7 cellular contexts compared by ENCODE assay signal in the genomic region with DNA sequence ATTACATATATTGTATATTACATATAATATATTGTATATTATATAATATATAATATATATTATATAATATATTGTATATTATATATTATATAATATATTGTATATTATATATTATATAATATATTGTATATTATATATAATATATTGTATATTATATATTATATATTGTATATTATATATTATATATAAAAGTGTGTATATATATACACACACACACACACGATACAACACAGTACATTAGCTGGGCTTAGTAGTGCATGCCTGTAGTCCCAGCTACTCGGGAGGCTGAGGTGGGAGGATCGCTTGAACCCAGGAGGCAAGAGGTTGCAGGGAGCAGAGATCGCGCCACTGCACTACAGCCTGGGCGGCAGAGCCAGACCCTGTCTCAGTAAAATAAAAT. TPM values are rescaled to one million over a fixed set of nuclear protein-coding genes. Genes with fewer than 3 reads are reported as not detected.
DNase-seq lines count a peak whose midpoint lies in the region; ATAC-seq, FAIRE-seq and TF ChIP-seq lines count a peak whose summit lies in the region.
"Not testable (repeated sequence)": the region's sequence is repeated elsewhere in the genome, so short reads cannot be mapped to it uniquely, and the experiment has no call there.

No MANE protein-coding gene starts in this region.

- POLR2A ChIA-PET in PC-9 (lab: Charles Lee; ENCODE audit: unreplicated experiment): not testable (repeated sequence)

- not testable (repeated sequence) for H3K27ac Mint-ChIP-seq in astrocyte (ENCODE audit: unreplicated experiment)
- H3K27ac Mint-ChIP-seq in osteocyte (ENCODE audit: unreplicated experiment): peak overlapping the region; percentile 86

- FAIRE-seq in astrocyte (lab: Jason Lieb, UNC): not testable (repeated sequence)

- not testable (repeated sequence) for H3K36me3 ChIP-seq in PC-9 (ENCODE audit: low read depth); astrocyte (ENCODE audit: insufficient read depth, low read length); smooth muscle cell (ENCODE audit: low read depth)

- not testable (repeated sequence) for H3K4me3 Mint-ChIP-seq in astrocyte (ENCODE audit: unreplicated experiment); osteocyte (ENCODE audit: unreplicated experiment)

- H3K4me1 ChIP-seq in PC-9 (replicated peaks; ENCODE audit: insufficient read depth) (peaks cover 26% of the 10 kb centered on the region), astrocyte (ENCODE audit: insufficient read depth, low read length) (peaks cover 37% of the 10 kb centered on the region)
- not testable (repeated sequence) for H3K4me1 ChIP-seq in smooth muscle cell (ENCODE audit: low read depth)

- peaks cover 26% of the 10 kb centered on the region; the same call in 1 of the 2 replicates for H3F3A ChIP-seq in PC-9 (ENCODE audit: insufficient read depth, low read depth)
- not testable (repeated sequence) for H3F3A ChIP-seq in smooth muscle cell (ENCODE audit: low read depth)

- not testable (repeated sequence) for TF ChIP-seq CTCF in PC-9 (conservative IDR thresholded peaks at IDR 0.05); astrocyte (IDR thresholded peaks at IDR 0.05; ENCODE audit: insufficient read depth, low read depth, low read length); dorsolateral prefrontal cortex (IDR thresholded peaks at IDR 0.05 in 54 of 56, conservative IDR thresholded peaks at IDR 0.05 in 2 of 56; ENCODE audit: low read depth in 1 of 56, partially characterized antibody in 56 of 56); osteocyte (IDR thresholded peaks at IDR 0.05); smooth muscle cell (IDR thresholded peaks at IDR 0.05; ENCODE audit: borderline replicate concordance, insufficient read depth, poor library complexity, severe bottlenecking)

- H3K4me2 ChIP-seq in PC-9 (peak overlapping the region; percentile 46), astrocyte (ENCODE audit: low read length) (peak overlapping the region; percentile 72)
- H3K4me2 ChIP-seq in smooth muscle cell: not testable (repeated sequence)

- peak; percentile 6 for DNase-seq in ELF-1 (ENCODE audit: low read depth, low spot score)
- not testable (repeated sequence) for DNase-seq in PC-9; astrocyte (ENCODE audit: low read depth); dorsolateral prefrontal cortex; osteocyte (ENCODE audit: extremely low spot score, unreplicated experiment); smooth muscle cell (lab: John Stamatoyannopoulos, UW; ENCODE audit: unreplicated experiment)
- DNase-seq in Right ventricle myocardium inferior (ENCODE audit: missing footprints): peak; percentile 52

- CTCF ChIA-PET in PC-9 (lab: Charles Lee): not testable (repeated sequence)

- not testable (repeated sequence) for H2AFZ ChIP-seq in PC-9; astrocyte (ENCODE audit: low read depth, low read length); smooth muscle cell (ENCODE audit: low read depth)

- not testable (repeated sequence) for ATAC-seq in Right ventricle myocardium inferior

- H3K9ac ChIP-seq in astrocyte (ENCODE audit: low read length); smooth muscle cell (ENCODE audit: low read depth): not testable (repeated sequence)

- H3K9me3 Mint-ChIP-seq in astrocyte (ENCODE audit: unreplicated experiment); osteocyte (ENCODE audit: unreplicated experiment): not testable (repeated sequence)

- H3K79me2 ChIP-seq in PC-9 (ENCODE audit: low read depth) (peaks cover 12% of the 10 kb centered on the region; the same call in 1 of the 2 replicates), astrocyte (ENCODE audit: insufficient read depth, low read length) (peaks cover 34% of the 10 kb centered on the region), smooth muscle cell (ENCODE audit: low read depth) (peaks cover 14% of the 10 kb centered on the region)

- not testable (repeated sequence) for H3K27me3 ChIP-seq in PC-9 (ENCODE audit: insufficient read depth, low read depth); astrocyte (ENCODE audit: insufficient read depth, low read length); dorsolateral prefrontal cortex; smooth muscle cell (ENCODE audit: low read depth)

- 98% methylated on average over 6 of the region's 6 CpGs for WGBS in smooth muscle cell (ENCODE audit: low lambda C conversion rate)

- intact Hi-C loops in PC-9 (cut with micrococcal nuclease; ENCODE audit: unreplicated experiment); dorsolateral prefrontal cortex (cut with DNase I); Right ventricle myocardium inferior (cut with DNase I): not testable (repeated sequence)

- not testable (repeated sequence) for H3K4me3 ChIP-seq in PC-9; astrocyte (ENCODE audit: insufficient read depth, low read depth, low read length); dorsolateral prefrontal cortex; smooth muscle cell

- H3K4me1 Mint-ChIP-seq in astrocyte (ENCODE audit: low read depth, unreplicated experiment) (peaks cover 38% of the 10 kb centered on the region), osteocyte (ENCODE audit: unreplicated experiment) (peaks cover 50% of the 10 kb centered on the region)

- H4K20me1 ChIP-seq in PC-9 (ENCODE audit: insufficient read depth); astrocyte (ENCODE audit: insufficient read depth, low read length); smooth muscle cell (ENCODE audit: low read depth): not testable (repeated sequence)

- not testable (repeated sequence) for H3K36me3 Mint-ChIP-seq in astrocyte (ENCODE audit: low read depth, unreplicated experiment)
- H3K36me3 Mint-ChIP-seq in osteocyte (ENCODE audit: unreplicated experiment): peaks cover 18% of the 10 kb centered on the region

- peak overlapping the region; percentile 68 for H3K27ac ChIP-seq in PC-9
- H3K27ac ChIP-seq in astrocyte (ENCODE audit: low read depth, low read length): peak overlapping the region; percentile 70
- H3K27ac ChIP-seq in dorsolateral prefrontal cortex: peak overlapping the region in 36 of 59 donors; percentile 14 to 87 (median 74)
- H3K27ac ChIP-seq in smooth muscle cell (ENCODE audit: low read depth): peak overlapping the region; percentile 39

- BruUV-seq in PC-9 (replicated peaks; lab: Mats Ljungman, UMichigan): not testable (repeated sequence)

- H3K27me3 Mint-ChIP-seq in astrocyte (ENCODE audit: low read depth, unreplicated experiment); osteocyte (ENCODE audit: unreplicated experiment): not testable (repeated sequence)

- H3K9me2 ChIP-seq in PC-9 (ENCODE audit: insufficient read depth): not testable (repeated sequence)

- H3K9me3 ChIP-seq in PC-9 (ENCODE audit: insufficient read depth, low read depth); astrocyte (ENCODE audit: insufficient read depth, low read depth, low read length); smooth muscle cell (replicated peaks; ENCODE audit: low read depth): not testable (repeated sequence)

RNA-seq across cellular contexts. Expression of gene GTF2H5, which starts 1.5 kb away (rescaled TPM):
- 25.3 and 25.9 TPM in 2 replicates for total RNA-seq in PC-9 (2021)
- 32.2 and 34.5 TPM in 2 replicates for total RNA-seq in astrocyte
- total RNA-seq in dorsolateral prefrontal cortex: 10 to 100 TPM; 12.2 to 32.2 (median 24.3) TPM
- 27.0 TPM for total RNA-seq in Right ventricle myocardium inferior
- total RNA-seq in osteocyte: 29.3 and 31.6 TPM in 2 replicates
- 7.1 and 12.1 TPM in 2 replicates for total RNA-seq in smooth muscle cell
- 29.1 and 36.3 TPM in 2 replicates for polyA plus RNA-seq in smooth muscle cell

RNA-seq across cellular contexts. Expression of gene SERAC1, which starts 1.6 kb away (rescaled TPM):
- total RNA-seq in PC-9 (2021) (4.1 and 4.9 TPM in 2 replicates), astrocyte (9.1 and 9.3 TPM in 2 replicates), dorsolateral prefrontal cortex (10 to 100 TPM in 116 of 120 experiments, 1 to 10 TPM in 4; 9.5 to 22.3 (median 15.6) TPM), Right ventricle myocardium inferior (5.5 TPM), osteocyte (10.3 and 10.7 TPM in 2 replicates), smooth muscle cell (5.6 and 7.2 TPM in 2 replicates)
- 2.6 and 4.4 TPM in 2 replicates for polyA plus RNA-seq in smooth muscle cell
